Comparison of ENCODE assay signal across 8 cellular contexts in genomic region chr12:121628037-121628436, GRCh38. TPM values are rescaled to one million over a fixed set of nuclear protein-coding genes. Genes with fewer than 3 reads are reported as not detected.
DNase-seq lines count a peak whose midpoint lies in the region; ATAC-seq and TF ChIP-seq lines count a peak whose summit lies in the region.

No MANE protein-coding gene starts in this region.

- peak overlapping the region; percentile 88 for H3K4me3 ChIP-seq in H7 (ENCODE audit: insufficient read depth, low read depth, low read length)
- peak overlapping the region; percentile 72 for H3K4me3 ChIP-seq in fibroblast of pulmonary artery (replicated peaks; ENCODE audit: low read depth, low read length)
- peak overlapping the region; percentile 82 to 84 (median 82) for H3K4me3 ChIP-seq in skeletal muscle tissue (ENCODE audit: low read length in 3 of 3)

- peaks cover 51 to 70% (median 62%) of the 10 kb centered on the region in 3 donors for H3K4me1 ChIP-seq in skeletal muscle tissue (ENCODE audit: control insufficient read depth in 3 of 3, insufficient read depth in 3 of 3, low read length in 3 of 3)

- H3K36me3 ChIP-seq in H7 (replicated peaks; ENCODE audit: control insufficient read depth, insufficient read depth, low read length) (no peaks in the 10 kb centered on the region; the same call in none of the 2 replicates), skeletal muscle tissue (ENCODE audit: control insufficient read depth in 3 of 3, insufficient read depth in 3 of 3, low read length in 3 of 3) (peaks cover 0 to 2% (median 0%) of the 10 kb centered on the region in 3 donors)

- ATAC-seq in GM18873 (IDR thresholded peaks at IDR 0.05; ENCODE audit: low FRiP score, unreplicated experiment) (no peak), left ventricle myocardium superior (no peak), HG03432 (IDR thresholded peaks at IDR 0.05; ENCODE audit: unreplicated experiment) (no peak)

- no peaks in the 10 kb centered on the region for H3K9me3 ChIP-seq in skeletal muscle tissue (ENCODE audit: control insufficient read depth in 3 of 3, low read length in 3 of 3)

- H3K27me3 ChIP-seq in H7 (ENCODE audit: control insufficient read depth, insufficient read depth, low read length), result no peaks in the 10 kb centered on the region
- no peaks in the 10 kb centered on the region for H3K27me3 ChIP-seq in skeletal muscle tissue (ENCODE audit: control insufficient read depth in 3 of 3, insufficient read depth in 3 of 3, low read length in 3 of 3)

- peak; percentile 43 for DNase-seq in H7
- DNase-seq in UCSD-AML1 (lab: John Stamatoyannopoulos, UW; ENCODE audit: unreplicated experiment), result peak; percentile 32
- DNase-seq in fibroblast of pulmonary artery (ENCODE audit: low read depth), result no peak
- DNase-seq in SKM-1 treated with dmso at 0.1 percent for 144 hours (lab: John Stamatoyannopoulos, UW; ENCODE audit: unreplicated experiment), result no peak
- DNase-seq in left ventricle myocardium superior, result no peak

- intact Hi-C loops in left ventricle myocardium superior (cut with micrococcal nuclease), result loop anchor here (10.0 kb wide), 1 partner anchor 63 kb away; no protein-coding TSS in a partner anchor

- no peak for TF ChIP-seq CTCF in fibroblast of pulmonary artery (IDR thresholded peaks at IDR 0.05; ENCODE audit: low read length, missing control alignments)

- H3K9ac ChIP-seq in skeletal muscle tissue (ENCODE audit: low read depth in 1 of 3, low read length in 3 of 3), result peak overlapping the region; percentile 64 to 92 (median 66)

- H3K27ac ChIP-seq in skeletal muscle tissue (ENCODE audit: low read depth, low read length), result peak overlapping the region; percentile 84

RNA-seq across cellular contexts. Expression of gene ORAI1, which starts 1.7 kb away (rescaled TPM):
- 24.7 and 29.1 TPM in 2 replicates for total RNA-seq in H7 (2014; rRNA removed; shearing (Covaris generic))
- 10.4 TPM for total RNA-seq in skeletal muscle tissue
- total RNA-seq in left ventricle myocardium superior, result 10.1 TPM

RNA-seq across cellular contexts. Expression of gene MORN3, which starts 41.4 kb away (rescaled TPM):
- 0.31 and 1.5 TPM in 2 replicates for total RNA-seq in H7 (2014; rRNA removed; shearing (Covaris generic))
- total RNA-seq in skeletal muscle tissue (under 0.01 TPM), left ventricle myocardium superior (not detected)

RNA-seq across cellular contexts. Expression of gene KDM2B, which starts 47.2 kb away (rescaled TPM):
- 94.3 and 109 TPM in 2 replicates for total RNA-seq in H7 (2014; rRNA removed; shearing (Covaris generic))
- total RNA-seq in skeletal muscle tissue (28.7 TPM), left ventricle myocardium superior (14.1 TPM)

Comparison
In these comparisons a context has a peak if more than half of its experiments do, and no peak if none do; other contexts are left out.
1. DNase-seq: peak in H7 (single experiment) and UCSD-AML1 (single experiment); none in fibroblast of pulmonary artery (single experiment), SKM-1 treated with dmso at 0.1 percent for 144 hours (single experiment) and left ventricle myocardium superior (single experiment).
2. Peak in every context shown above with its lines, with median percentiles within 50 percentile points of each other: H3K4me3 ChIP-seq.